10 cellular contexts compared by ENCODE assay signal in genomic region chr11:93525601-93526000, GRCh38. TPM values are rescaled to one million over a fixed set of nuclear protein-coding genes. Genes with fewer than 3 reads are reported as not detected.
A peak's percentile ranks its signal among the peaks of the same experiment; 100 is the strongest.
DNase-seq lines count a peak whose midpoint lies in the region; ATAC-seq and TF ChIP-seq lines count a peak whose summit lies in the region.
"Had no signal": no experiment of that assay in that cellular context is flagged by ENCODE, and none has a peak within 500 bp of the region (broad histone marks: within the 10 kb centered on the region; RNA-seq: fewer than 3 reads in every experiment).

No MANE protein-coding gene starts in this region.

- peak overlapping the region in 2 of 8 donors; percentile 9 to 65 for H3K4me3 Mint-ChIP-seq in naive B cell

- H3K4me3 ChIP-seq in adrenal gland (no peak overlapping the region), lower lobe of right lung (no peak overlapping the region), lower leg skin (ENCODE audit: low read depth, poor library complexity, severe bottlenecking) (no peak overlapping the region)

- no peak for TF ChIP-seq POLR2A in adrenal gland (IDR thresholded peaks at IDR 0.05)
- no peak for TF ChIP-seq POLR2A in lower leg skin (IDR thresholded peaks at IDR 0.05)

- DNase-seq in adrenal gland (peak in 6 of 7 donors; percentile 64 to 82 (median 78)), naive B cell (no peak), SHP77 treated with DMSO at 0.1 percent for 48 hours (lab: John Stamatoyannopoulos, UW) (no peak), lower lobe of right lung (no peak), lower leg skin (ENCODE audit: low spot score in 2 of 2) (no peak), NCI-H2171 treated with DMSO at 0.1 percent for 48 hours (lab: John Stamatoyannopoulos, UW) (no peak)
- DNase-seq: activated naive CD4-positive, alpha-beta T cell; substantia nigra had no signal

- H3K27ac Mint-ChIP-seq in naive B cell = peak overlapping the region in 5 of 6 donors; percentile 8 to 75 (median 48)

- 18 to 32% (median 27%) methylated on average over 6 of the region's 6 CpGs for WGBS in adrenal gland, 4 donors
- WGBS in lower leg skin, 2 donors = 45 to 58% methylated on average over 6 of the region's 6 CpGs

- no peaks in the 10 kb centered on the region for H3K36me3 Mint-ChIP-seq in naive B cell

- H3K27ac ChIP-seq in adrenal gland (peak overlapping the region in 2 of 5 donors; percentile 9 to 11), lower lobe of right lung (no peak overlapping the region)

- peaks cover 42 to 71% of the 10 kb centered on the region in 2 donors for H3K4me1 ChIP-seq in adrenal gland (replicated peaks in 1 of 2)
- H3K4me1 ChIP-seq in lower lobe of right lung = peaks cover 74% of the 10 kb centered on the region

- H3K27me3 ChIP-seq in adrenal gland (no peaks in the 10 kb centered on the region), lower lobe of right lung (ENCODE audit: low read depth) (no peaks in the 10 kb centered on the region)

- ATAC-seq in GM18861 (IDR thresholded peaks at IDR 0.05; ENCODE audit: unreplicated experiment) = peak; percentile 23
- peak; percentile 24 for ATAC-seq in HG03039 (IDR thresholded peaks at IDR 0.05; ENCODE audit: unreplicated experiment)
- no peak for ATAC-seq in naive B cell (ENCODE audit: low read depth in 2 of 2)
- ATAC-seq in lower lobe of right lung = no peak

- intact Hi-C loops in adrenal gland (cut with DNase I) (no loop called here), lower lobe of right lung (cut with DNase I) (no loop called here), lower leg skin (cut with DNase I; ENCODE audit: low total_unique reads) (no loop called here)

- H3K9me3 ChIP-seq in adrenal gland (replicated peaks in 1 of 3) (no peaks in the 10 kb centered on the region), lower lobe of right lung (no peaks in the 10 kb centered on the region)

- peaks cover 33 to 49% (median 33%) of the 10 kb centered on the region in 3 donors for H3K4me1 Mint-ChIP-seq in naive B cell

- no peaks in the 10 kb centered on the region for H3K9me3 Mint-ChIP-seq in naive B cell

- H3K27me3 Mint-ChIP-seq in naive B cell = no peaks in the 10 kb centered on the region

- H3K36me3 ChIP-seq in adrenal gland (replicated peaks in 1 of 2) (no peaks in the 10 kb centered on the region), lower lobe of right lung (no peaks in the 10 kb centered on the region)

- no peak for TF ChIP-seq CTCF in adrenal gland (IDR thresholded peaks at IDR 0.05)
- no peak for TF ChIP-seq CTCF in lower lobe of right lung (IDR thresholded peaks at IDR 0.05)
- no peak for TF ChIP-seq CTCF in lower leg skin (IDR thresholded peaks at IDR 0.05)

RNA-seq across cellular contexts. Expression of gene SMCO4, which starts 17.6 kb away (rescaled TPM):
- total RNA-seq in adrenal gland (100 to 1,000 TPM in 2 of 8 donors, 10 to 100 TPM in 6; 23.2 to 108 (median 79.0) TPM), lower lobe of right lung (73.5 TPM), lower leg skin (10 to 100 TPM in 3 of 4 donors, 1 to 10 TPM in 1; 8.2 to 30.4 (median 15.3) TPM)
- polyA plus RNA-seq in adrenal gland (10 to 100 TPM; 31.6 to 81.7 (median 40.9) TPM), naive B cell (ENCODE audit: low read depth in 6 of 6) (10 to 100 TPM in 1 of 6 donors, 1 to 10 TPM in 4, not detected in 1; 1.2 to 63.3 (median 2.7) TPM)

Comparison
In these comparisons a context has a peak if more than half of its experiments do, and no peak if none do; other contexts are left out.
1. ATAC-seq: peak in GM18861 (single experiment) and HG03039 (single experiment); none in naive B cell (0 of 2) and lower lobe of right lung (0 of 2).
2. DNase-seq: peak in adrenal gland (6 of 7); none in naive B cell (single experiment), SHP77 treated with DMSO at 0.1 percent for 48 hours (single experiment), lower lobe of right lung (single experiment), lower leg skin (0 of 2) and NCI-H2171 treated with DMSO at 0.1 percent for 48 hours (single experiment).